ENCODE assay signal across 8 cellular contexts in genomic region chr4:77821775-77822174, GRCh38. TPM values are rescaled to one million over a fixed set of nuclear protein-coding genes. Genes with fewer than 3 reads are reported as not detected.
DNase-seq lines count a peak whose midpoint lies in the region; ATAC-seq lines count a peak whose summit lies in the region.

No MANE protein-coding gene starts in this region.

- peak overlapping the region; percentile 100 for H3K4me3 ChIP-seq in thymus (ENCODE audit: low read length)

- H3K4me3 Mint-ChIP-seq in activated T-cell treated with anti-CD3 and anti-CD28 coated beads, Interleukin-2, amount 50 U/mL, for 4 hours: peak overlapping the region; percentile 95

- no peaks in the 10 kb centered on the region for H3K36me3 Mint-ChIP-seq in activated T-cell treated with anti-CD3 and anti-CD28 coated beads, Interleukin-2, amount 50 U/mL, for 4 hours (ENCODE audit: insufficient read depth)

- 3% methylated on average over 1 of the region's 1 CpG for WGBS in thymus

- H3K27ac ChIP-seq in thymus (ENCODE audit: low read depth): peak overlapping the region; percentile 94

- no peaks in the 10 kb centered on the region for H3K36me3 ChIP-seq in thymus (ENCODE audit: control insufficient read depth, insufficient read depth)

- peak; percentile 14 to 23 for ATAC-seq in activated T-cell treated with anti-CD3 and anti-CD28 coated beads, Interleukin-2, amount 50 U/mL, for 4 hours
- ATAC-seq in GM19397 (IDR thresholded peaks at IDR 0.05; ENCODE audit: unreplicated experiment) (no peak), HG03097 (IDR thresholded peaks at IDR 0.05; ENCODE audit: low FRiP score, unreplicated experiment) (no peak)

- no peaks in the 10 kb centered on the region for H3K27me3 ChIP-seq in thymus (ENCODE audit: control insufficient read depth, insufficient read depth)

- H3K4me1 Mint-ChIP-seq in activated T-cell treated with anti-CD3 and anti-CD28 coated beads, Interleukin-2, amount 50 U/mL, for 4 hours (ENCODE audit: low read depth): peaks cover 52% of the 10 kb centered on the region

- no peaks in the 10 kb centered on the region for H3K9me3 Mint-ChIP-seq in activated T-cell treated with anti-CD3 and anti-CD28 coated beads, Interleukin-2, amount 50 U/mL, for 4 hours

- no peaks in the 10 kb centered on the region for H3K9me3 ChIP-seq in thymus (ENCODE audit: control insufficient read depth)

- peak in 3 of 4 experiments; percentile 4 to 23 (median 12) for DNase-seq in activated CD4-positive, CD25-positive, alpha-beta regulatory T cell (lab: John Stamatoyannopoulos, UW)
- DNase-seq in activated CD4-positive, CD25-positive, alpha-beta regulatory T cell treated with anti-CD3 and anti-CD28 coated beads, Interleukin-2, amount 50 U/mL, for 72 hours: no peak
- peak; percentile 31 for DNase-seq in activated T-cell treated with anti-CD3 and anti-CD28 coated beads, Interleukin-2, amount 50 U/mL, for 4 hours
- DNase-seq in lung microvascular endothelial cell (ENCODE audit: low read depth in 2 of 2): peak; percentile 26 to 84
- DNase-seq in mucosa of gallbladder (ENCODE audit: low spot score): no peak

- H3K4me1 ChIP-seq in thymus (ENCODE audit: control insufficient read depth, insufficient read depth, low read length): peaks cover 5% of the 10 kb centered on the region

- no peaks in the 10 kb centered on the region for H3K27me3 Mint-ChIP-seq in activated T-cell treated with anti-CD3 and anti-CD28 coated beads, Interleukin-2, amount 50 U/mL, for 4 hours (ENCODE audit: low read depth)

RNA-seq across cellular contexts. Expression of gene CNOT6L, which starts 2.6 kb away (rescaled TPM):
- 10 to 100 TPM; 52.2 to 59.1 (median 56.5) TPM for total RNA-seq in activated T-cell treated with anti-CD3 and anti-CD28 coated beads, Interleukin-2, amount 50 U/mL, for 4 hours
- total RNA-seq in lung microvascular endothelial cell (29.2 and 31.2 TPM in 2 replicates), mucosa of gallbladder (43.2 TPM)
- 28.4 TPM for polyA plus RNA-seq in thymus

RNA-seq across cellular contexts. Expression of gene MRPL1, which starts 40.9 kb away (rescaled TPM):
- 100 to 1,000 TPM in 1 of 3 donors, 10 to 100 TPM in 2; 90.1 to 111 (median 98.0) TPM for total RNA-seq in activated T-cell treated with anti-CD3 and anti-CD28 coated beads, Interleukin-2, amount 50 U/mL, for 4 hours
- total RNA-seq in lung microvascular endothelial cell: 18.3 and 20.9 TPM in 2 replicates
- polyA plus RNA-seq in thymus: 74.7 TPM
- total RNA-seq in mucosa of gallbladder: 22.1 TPM

Comparison
In these comparisons a context has a peak if more than half of its experiments do, and no peak if none do; other contexts are left out.
1. DNase-seq: peak in activated CD4-positive, CD25-positive, alpha-beta regulatory T cell (3 of 4), activated T-cell treated with anti-CD3 and anti-CD28 coated beads, Interleukin-2, amount 50 U/mL, for 4 hours (single experiment) and lung microvascular endothelial cell (2 of 2); none in activated CD4-positive, CD25-positive, alpha-beta regulatory T cell treated with anti-CD3 and anti-CD28 coated beads, Interleukin-2, amount 50 U/mL, for 72 hours (single experiment) and mucosa of gallbladder (single experiment).
2. ATAC-seq: peak in activated T-cell treated with anti-CD3 and anti-CD28 coated beads, Interleukin-2, amount 50 U/mL, for 4 hours (2 of 2); none in GM19397 (single experiment) and HG03097 (single experiment).